1 cellular context compared by ENCODE assay signal in the genomic region with DNA sequence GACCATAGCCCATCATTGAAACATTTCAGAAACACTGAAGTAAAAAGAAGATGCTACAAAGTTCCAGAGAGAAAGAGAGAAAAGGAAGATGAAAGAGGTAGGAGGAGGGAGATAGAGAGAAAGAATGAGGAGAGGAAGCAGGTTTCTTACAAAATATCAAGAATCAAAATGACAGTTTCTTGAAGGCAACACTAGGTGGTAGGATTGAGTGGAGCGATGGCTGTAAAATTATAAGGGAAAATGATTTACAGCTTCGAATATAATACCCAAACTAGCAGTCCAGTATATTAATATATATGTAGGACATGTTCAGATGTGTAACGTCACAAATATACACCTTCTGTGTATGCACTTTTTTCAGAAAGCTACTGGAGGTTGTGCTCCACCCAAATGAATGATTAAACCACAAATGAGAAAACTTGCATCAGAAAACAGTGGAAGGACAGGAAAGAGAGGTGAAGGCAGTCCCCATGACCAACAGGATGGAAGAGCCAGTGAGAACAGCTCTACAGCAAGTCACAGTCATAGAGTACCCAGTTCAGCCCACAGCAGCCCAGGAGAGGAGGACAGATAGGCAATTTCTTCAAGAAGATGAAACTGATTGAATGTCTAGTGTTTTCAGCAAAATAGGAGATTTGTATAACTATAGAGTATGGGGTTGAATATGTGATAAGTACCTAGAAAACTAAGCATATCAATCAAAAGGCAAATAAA.
TF ChIP-seq lines count a peak whose summit lies in the region.

No MANE protein-coding gene starts in this region.

TF ChIP-seq in endothelial cell of umbilical vein, 7 proteins besides CTCF, POLR2A, EP300 and RAD21 (continued from another document):
- TF ChIP-seq POLR2AphosphoS5 (IDR thresholded peaks at IDR 0.05; ENCODE audit: insufficient read depth, low read depth, low read length) (no peak), EZH2 (IDR thresholded peaks at IDR 0.05; ENCODE audit: borderline replicate concordance, low read depth, low read length, severe bottlenecking) (no peak), MYC (IDR thresholded peaks at IDR 0.05; ENCODE audit: low read depth, low read length) (no peak), GATA2 (IDR thresholded peaks at IDR 0.05; ENCODE audit: insufficient read depth, insufficient read length, low read depth, low read length) (no peak)
- TF ChIP-seq, protein P1, sequence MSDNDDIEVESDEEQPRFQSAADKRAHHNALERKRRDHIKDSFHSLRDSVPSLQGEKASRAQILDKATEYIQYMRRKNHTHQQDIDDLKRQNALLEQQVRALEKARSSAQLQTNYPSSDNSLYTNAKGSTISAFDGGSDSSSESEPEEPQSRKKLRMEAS (IDR thresholded peaks at IDR 0.05; ENCODE audit: insufficient read depth, insufficient read length) = no peak
